Comparison of ENCODE assay signal across 8 cellular contexts in the genomic region with DNA sequence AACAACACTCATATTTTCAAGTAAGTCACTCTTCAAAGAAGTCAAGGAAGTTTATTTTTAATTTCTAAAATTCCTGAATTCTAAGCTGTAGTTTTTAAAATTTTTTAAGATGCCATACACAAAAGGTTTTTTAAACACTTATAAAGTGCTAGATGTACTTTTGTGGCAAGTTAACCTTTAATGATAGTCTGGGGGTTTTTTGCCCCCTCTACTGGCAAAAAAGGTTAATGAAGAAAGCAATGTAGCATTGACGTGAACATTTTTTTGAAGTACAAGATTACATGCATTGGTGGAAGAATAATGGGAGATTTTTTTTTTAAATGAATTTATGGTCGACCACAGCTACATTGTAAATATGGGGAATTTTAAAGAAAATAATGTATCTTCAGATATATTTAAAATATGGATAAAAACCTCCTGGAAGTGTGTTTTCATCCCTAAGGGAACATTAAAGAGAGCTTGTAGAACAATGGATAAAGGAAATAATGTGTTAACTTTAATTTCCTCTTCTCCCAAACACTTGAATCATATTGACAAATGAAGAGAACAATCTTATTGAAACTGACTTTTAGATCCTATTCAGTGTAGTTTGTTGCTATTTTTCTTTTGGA. TPM values are rescaled to one million over a fixed set of nuclear protein-coding genes. Genes with fewer than 3 reads are reported as not detected.
DNase-seq lines count a peak whose midpoint lies in the region; ATAC-seq and TF ChIP-seq lines count a peak whose summit lies in the region.

No MANE protein-coding gene starts in this region.

- intact Hi-C loops in sigmoid colon (cut with DNase I) = loop anchor here (1.0 kb wide), 1 partner anchor 161 kb away; no protein-coding TSS in a partner anchor

- H3K9ac ChIP-seq in SK-N-MC (ENCODE audit: insufficient read length) = no peak overlapping the region

- TF ChIP-seq CTCF in foreskin fibroblast (IDR thresholded peaks at IDR 0.05; ENCODE audit: low read depth, low read length) (peak; percentile 40), sigmoid colon (IDR thresholded peaks at IDR 0.05) (peak in 3 of 4 experiments; percentile 23 to 56 (median 38))

- no peaks in the 10 kb centered on the region for H3K27me3 ChIP-seq in sigmoid colon

- H3K9me3 ChIP-seq in SK-N-MC (ENCODE audit: low read depth, low read length) (no peaks in the 10 kb centered on the region), sigmoid colon (no peaks in the 10 kb centered on the region)

- H3K36me3 ChIP-seq in SK-N-MC (ENCODE audit: insufficient read depth, low read length) (peaks cover 78% of the 10 kb centered on the region), sigmoid colon (peaks cover 0 to 42% (median 21%) of the 10 kb centered on the region in 4 donors)

- H3K4me3 ChIP-seq in SK-N-MC (no peak overlapping the region), foreskin fibroblast (ENCODE audit: low read depth in 1 of 2, low read length in 2 of 2) (no peak overlapping the region), sigmoid colon (no peak overlapping the region)

- TF ChIP-seq POLR2A in sigmoid colon (IDR thresholded peaks at IDR 0.05) = no peak

- peaks cover 0 to 45% (median 15%) of the 10 kb centered on the region in 4 donors for H3K4me1 ChIP-seq in sigmoid colon

- DNase-seq in NCI-H1417 (lab: John Stamatoyannopoulos, UW) (peak; percentile 0 to 68 (median 19)), NCI-H1417 treated with DMSO at 0.1 percent for 48 hours (lab: John Stamatoyannopoulos, UW) (no peak), SK-N-MC (ENCODE audit: low read depth, low spot score) (peak; percentile 34), foreskin fibroblast (peak in 1 of 2 donors; percentile 59), sigmoid colon (no peak)

- WGBS in sigmoid colon, 2 donors = 13 to 21% methylated on average over 2 of the region's 2 CpGs

- no peak for TF ChIP-seq EP300 in sigmoid colon (IDR thresholded peaks at IDR 0.05)

- ATAC-seq in HG02884 (IDR thresholded peaks at IDR 0.05; ENCODE audit: unreplicated experiment) = peak; percentile 71
- ATAC-seq in HG03095 (IDR thresholded peaks at IDR 0.05; ENCODE audit: unreplicated experiment) = no peak
- ATAC-seq in GM21528 (IDR thresholded peaks at IDR 0.05; ENCODE audit: low FRiP score, unreplicated experiment) = no peak

- H3K27ac ChIP-seq in SK-N-MC = 0 out of 2 replicates have a peak overlapping the region, but pooled peaks have one; percentile 8
- H3K27ac ChIP-seq in sigmoid colon = no peak overlapping the region

RNA-seq across cellular contexts. Expression of a gene that starts 12.6 kb away (rescaled TPM):
- 100 to 1,000 TPM in 1 of 4 donors, 10 to 100 TPM in 3; 70.9 to 129 (median 81.2) TPM for total RNA-seq in sigmoid colon
- 100 to 1,000 TPM in 2 of 3 donors, 10 to 100 TPM in 1; 75.7 to 135 (median 116) TPM for polyA plus RNA-seq in sigmoid colon

Comparison
In these comparisons a context has a peak if more than half of its experiments do, and no peak if none do; other contexts are left out.
1. DNase-seq: peak in NCI-H1417 (3 of 3) and SK-N-MC (single experiment); none in NCI-H1417 treated with DMSO at 0.1 percent for 48 hours (single experiment) and sigmoid colon (single experiment).